Comparison of ENCODE assay signal across 1 cellular context in the genomic region with DNA sequence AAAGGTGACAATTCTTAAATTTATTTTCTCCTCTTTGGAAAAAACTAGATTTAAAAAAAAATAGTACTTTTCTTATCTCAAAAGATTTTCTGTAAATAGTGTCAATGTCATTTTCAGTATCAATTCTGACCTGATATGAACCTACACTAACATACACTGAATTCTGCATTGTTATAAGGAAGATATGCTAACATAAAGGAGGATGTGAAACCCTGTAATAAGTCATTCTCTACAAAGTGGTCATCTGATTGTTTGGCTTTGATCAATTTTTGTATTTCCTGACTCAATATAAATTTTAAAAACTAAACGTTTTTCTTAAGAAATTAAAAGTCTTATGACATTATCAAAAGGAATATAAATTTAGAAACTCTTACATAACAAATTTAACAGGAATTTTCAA.
TF ChIP-seq lines count a peak whose summit lies in the region.

No MANE protein-coding gene starts in this region.

TF ChIP-seq in GM12878, 131 proteins besides CTCF, POLR2A, EP300 and RAD21 (continued from another document):
- TF ChIP-seq, protein P1, sequence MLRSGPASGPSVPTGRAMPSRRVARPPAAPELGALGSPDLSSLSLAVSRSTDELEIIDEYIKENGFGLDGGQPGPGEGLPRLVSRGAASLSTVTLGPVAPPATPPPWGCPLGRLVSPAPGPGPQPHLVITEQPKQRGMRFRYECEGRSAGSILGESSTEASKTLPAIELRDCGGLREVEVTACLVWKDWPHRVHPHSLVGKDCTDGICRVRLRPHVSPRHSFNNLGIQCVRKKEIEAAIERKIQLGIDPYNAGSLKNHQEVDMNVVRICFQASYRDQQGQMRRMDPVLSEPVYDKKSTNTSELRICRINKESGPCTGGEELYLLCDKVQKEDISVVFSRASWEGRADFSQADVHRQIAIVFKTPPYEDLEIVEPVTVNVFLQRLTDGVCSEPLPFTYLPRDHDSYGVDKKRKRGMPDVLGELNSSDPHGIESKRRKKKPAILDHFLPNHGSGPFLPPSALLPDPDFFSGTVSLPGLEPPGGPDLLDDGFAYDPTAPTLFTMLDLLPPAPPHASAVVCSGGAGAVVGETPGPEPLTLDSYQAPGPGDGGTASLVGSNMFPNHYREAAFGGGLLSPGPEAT (IDR thresholded peaks at IDR 0.05; ENCODE audit: low read depth), result peak; percentile 32; the same call in 1 of the 2 replicates
- no peak for TF ChIP-seq TCF7 (IDR thresholded peaks at IDR 0.05; ENCODE audit: borderline replicate concordance)
- peak; percentile 85 for TF ChIP-seq MTA2 (IDR thresholded peaks at IDR 0.05; ENCODE audit: low read depth)
- TF ChIP-seq PAX8 (IDR thresholded peaks at IDR 0.05), result no peak
- TF ChIP-seq, protein P2, sequence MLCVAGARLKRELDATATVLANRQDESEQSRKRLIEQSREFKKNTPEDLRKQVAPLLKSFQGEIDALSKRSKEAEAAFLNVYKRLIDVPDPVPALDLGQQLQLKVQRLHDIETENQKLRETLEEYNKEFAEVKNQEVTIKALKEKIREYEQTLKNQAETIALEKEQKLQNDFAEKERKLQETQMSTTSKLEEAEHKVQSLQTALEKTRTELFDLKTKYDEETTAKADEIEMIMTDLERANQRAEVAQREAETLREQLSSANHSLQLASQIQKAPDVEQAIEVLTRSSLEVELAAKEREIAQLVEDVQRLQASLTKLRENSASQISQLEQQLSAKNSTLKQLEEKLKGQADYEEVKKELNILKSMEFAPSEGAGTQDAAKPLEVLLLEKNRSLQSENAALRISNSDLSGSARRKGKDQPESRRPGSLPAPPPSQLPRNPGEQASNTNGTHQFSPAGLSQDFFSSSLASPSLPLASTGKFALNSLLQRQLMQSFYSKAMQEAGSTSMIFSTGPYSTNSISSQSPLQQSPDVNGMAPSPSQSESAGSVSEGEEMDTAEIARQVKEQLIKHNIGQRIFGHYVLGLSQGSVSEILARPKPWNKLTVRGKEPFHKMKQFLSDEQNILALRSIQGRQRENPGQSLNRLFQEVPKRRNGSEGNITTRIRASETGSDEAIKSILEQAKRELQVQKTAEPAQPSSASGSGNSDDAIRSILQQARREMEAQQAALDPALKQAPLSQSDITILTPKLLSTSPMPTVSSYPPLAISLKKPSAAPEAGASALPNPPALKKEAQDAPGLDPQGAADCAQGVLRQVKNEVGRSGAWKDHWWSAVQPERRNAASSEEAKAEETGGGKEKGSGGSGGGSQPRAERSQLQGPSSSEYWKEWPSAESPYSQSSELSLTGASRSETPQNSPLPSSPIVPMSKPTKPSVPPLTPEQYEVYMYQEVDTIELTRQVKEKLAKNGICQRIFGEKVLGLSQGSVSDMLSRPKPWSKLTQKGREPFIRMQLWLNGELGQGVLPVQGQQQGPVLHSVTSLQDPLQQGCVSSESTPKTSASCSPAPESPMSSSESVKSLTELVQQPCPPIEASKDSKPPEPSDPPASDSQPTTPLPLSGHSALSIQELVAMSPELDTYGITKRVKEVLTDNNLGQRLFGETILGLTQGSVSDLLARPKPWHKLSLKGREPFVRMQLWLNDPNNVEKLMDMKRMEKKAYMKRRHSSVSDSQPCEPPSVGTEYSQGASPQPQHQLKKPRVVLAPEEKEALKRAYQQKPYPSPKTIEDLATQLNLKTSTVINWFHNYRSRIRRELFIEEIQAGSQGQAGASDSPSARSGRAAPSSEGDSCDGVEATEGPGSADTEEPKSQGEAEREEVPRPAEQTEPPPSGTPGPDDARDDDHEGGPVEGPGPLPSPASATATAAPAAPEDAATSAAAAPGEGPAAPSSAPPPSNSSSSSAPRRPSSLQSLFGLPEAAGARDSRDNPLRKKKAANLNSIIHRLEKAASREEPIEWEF (IDR thresholded peaks at IDR 0.05; ENCODE audit: insufficient replicate concordance, low read depth, low read length), result peak; percentile 67
- TF ChIP-seq ZNF24 (IDR thresholded peaks at IDR 0.05), result no peak
- TF ChIP-seq GABPA (IDR thresholded peaks at IDR 0.05; ENCODE audit: low read depth), result no peak
- TF ChIP-seq RUNX3 (IDR thresholded peaks at IDR 0.05; ENCODE audit: low read length), result no peak
